8 cellular contexts compared by ENCODE assay signal in genomic region chr17:57440522-57441269, GRCh38.
A peak's percentile ranks its signal among the peaks of the same experiment; 100 is the strongest.
DNase-seq lines count a peak whose midpoint lies in the region; TF ChIP-seq lines count a peak whose summit lies in the region.

No MANE protein-coding gene starts in this region.

- no peaks in the 10 kb centered on the region for H3K9me3 Mint-ChIP-seq in CD8-positive, alpha-beta memory T cell

- H3K27ac Mint-ChIP-seq in CD8-positive, alpha-beta memory T cell: peak overlapping the region; percentile 48 to 98 (median 90)

- H3K79me2 ChIP-seq in MM.1S (ENCODE audit: low read length): peaks cover 79% of the 10 kb centered on the region

- peaks cover 52% of the 10 kb centered on the region for H3K4me1 ChIP-seq in CD8-positive, alpha-beta memory T cell (ENCODE audit: insufficient read depth, low read length)
- H3K4me1 ChIP-seq in MM.1S (ENCODE audit: low read length): no peaks in the 10 kb centered on the region

- H3K27me3 Mint-ChIP-seq in CD8-positive, alpha-beta memory T cell: peaks cover 0 to 2% of the 10 kb centered on the region in 2 donors

- H3K9me2 ChIP-seq in MM.1S (replicated peaks; ENCODE audit: insufficient read depth, low read length): no peaks in the 10 kb centered on the region

- no peak for TF ChIP-seq CTCF in MM.1S (IDR thresholded peaks at IDR 0.05; ENCODE audit: low read length)

- no peak overlapping the region for H2AFZ ChIP-seq in MM.1S (ENCODE audit: low read length)

- peak overlapping the region in 6 of 7 donors; percentile 1 to 65 (median 54) for H3K4me3 Mint-ChIP-seq in CD8-positive, alpha-beta memory T cell

- no peaks in the 10 kb centered on the region for H3K9me3 ChIP-seq in CD8-positive, alpha-beta memory T cell (ENCODE audit: low read length)
- no peaks in the 10 kb centered on the region for H3K9me3 ChIP-seq in MM.1S (replicated peaks; ENCODE audit: insufficient read depth, low read length)

- peak; percentile 5 to 74 (median 57) for DNase-seq in CD8-positive, alpha-beta memory T cell
- DNase-seq in HCEC 1CT (peak; percentile 67), NCI-H748 (lab: John Stamatoyannopoulos, UW; ENCODE audit: unreplicated experiment) (peak; percentile 95), activated T-cell treated with anti-CD3 and anti-CD28 coated beads for 24 hours (ENCODE audit: low read depth) (peak; percentile 73), epidermal melanocyte (ENCODE audit: insufficient read length, low spot score) (peak; percentile 80), mucosa of gallbladder (ENCODE audit: low spot score) (peak; percentile 76), MM.1S (no peak)
- DNase-seq in stimulated activated CD8-positive, alpha-beta memory T cell treated with anti-CD3 and anti-CD28 coated beads, Interleukin-4, amount 100 ng/mL, for 24 hours (ENCODE audit: low read depth): peak; percentile 68

- no peaks in the 10 kb centered on the region; the same call in 1 of the 2 replicates for H4K20me1 ChIP-seq in MM.1S (ENCODE audit: insufficient read depth, low read length)

- H3K4me3 ChIP-seq in CD8-positive, alpha-beta memory T cell (ENCODE audit: low read length): no peak overlapping the region
- no peak overlapping the region for H3K4me3 ChIP-seq in MM.1S (ENCODE audit: low read length)

- no peaks in the 10 kb centered on the region for H3K27me3 ChIP-seq in CD8-positive, alpha-beta memory T cell (ENCODE audit: insufficient read depth, low read length, poor library complexity, severe bottlenecking)
- H3K27me3 ChIP-seq in MM.1S (replicated peaks; ENCODE audit: insufficient read depth, low read length): no peaks in the 10 kb centered on the region

- CTCF ChIA-PET in CD8-positive, alpha-beta memory T cell (lab: Charles Lee): interaction anchor here (0.7 to 1.4 kb wide), 3 partner anchors 10 to 159 kb away, joined by 3 to 4 read pairs (median 3); no protein-coding TSS in a partner anchor

- peaks cover 0 to 8% (median 0%) of the 10 kb centered on the region in 3 donors for H3K36me3 Mint-ChIP-seq in CD8-positive, alpha-beta memory T cell

- no peaks in the 10 kb centered on the region for H3F3A ChIP-seq in MM.1S (ENCODE audit: insufficient read depth, low read length)

- no peak overlapping the region for H3K4me2 ChIP-seq in MM.1S (ENCODE audit: low read depth, low read length)

- no peak overlapping the region for H3K9ac ChIP-seq in MM.1S (ENCODE audit: low read length)

- POLR2A ChIA-PET in CD8-positive, alpha-beta memory T cell (lab: Charles Lee): no interaction called here

- H3K27ac ChIP-seq in CD8-positive, alpha-beta memory T cell (ENCODE audit: low read depth, low read length): no peak overlapping the region
- H3K27ac ChIP-seq in MM.1S (ENCODE audit: low read length): no peak overlapping the region

- no peaks in the 10 kb centered on the region for H3K36me3 ChIP-seq in CD8-positive, alpha-beta memory T cell (ENCODE audit: insufficient read depth, low read length)
- H3K36me3 ChIP-seq in MM.1S (replicated peaks; ENCODE audit: insufficient read depth, low read length): no peaks in the 10 kb centered on the region

- peaks cover 58 to 80% (median 71%) of the 10 kb centered on the region in 3 donors for H3K4me1 Mint-ChIP-seq in CD8-positive, alpha-beta memory T cell
